ENCODE assay signal across 8 cellular contexts in the genomic region with DNA sequence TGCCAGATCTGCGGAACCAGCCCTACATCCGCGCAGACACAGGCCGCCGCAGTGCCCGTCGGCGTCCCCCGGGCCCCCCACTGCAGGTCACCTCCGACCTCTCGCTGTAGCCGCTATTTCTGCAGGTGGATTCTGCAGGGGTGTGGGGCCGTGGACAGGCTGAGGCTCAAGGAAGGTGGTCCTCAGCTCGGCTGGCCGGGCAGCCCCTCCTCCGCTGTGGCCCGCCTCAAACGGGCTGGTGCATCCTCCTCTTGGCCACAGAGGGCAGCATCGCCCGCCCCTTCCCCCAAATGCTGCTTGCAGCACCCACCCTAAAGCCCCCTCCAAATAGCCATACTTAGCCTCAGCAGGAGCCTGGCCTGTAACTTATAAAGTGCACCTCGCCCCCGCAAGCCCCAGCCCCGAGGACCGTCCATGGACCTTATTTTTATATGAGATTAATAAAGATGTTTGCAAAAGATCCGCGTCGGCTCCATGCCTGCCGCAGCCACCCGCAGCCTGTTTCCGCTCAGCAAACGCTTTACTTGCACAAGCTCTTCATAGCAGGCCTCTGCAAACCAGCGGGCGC. TPM values are rescaled to one million over a fixed set of nuclear protein-coding genes. Genes with fewer than 3 reads are reported as not detected.
A peak's percentile ranks its signal among the peaks of the same experiment; 100 is the strongest.
DNase-seq lines count a peak whose midpoint lies in the region; ATAC-seq and TF ChIP-seq lines count a peak whose summit lies in the region.

No MANE protein-coding gene starts in this region.

- H3K27ac Mint-ChIP-seq in activated CD8-positive, alpha-beta T cell treated with anti-CD3 and anti-CD28 coated beads, Interleukin-2, amount 10 ng/mL, durations not matched to agents 7 days and 5 days = peak overlapping the region; percentile 97

- ATAC-seq in activated CD8-positive, alpha-beta T cell treated with anti-CD3 and anti-CD28 coated beads, Interleukin-2, amount 10 ng/mL, durations not matched to agents 7 days and 5 days = no peak
- ATAC-seq in heart right ventricle (peak; percentile 5 to 66 (median 40)), sciatic nerve (peak; percentile 6), GM18867 (IDR thresholded peaks at IDR 0.05; ENCODE audit: unreplicated experiment) (no peak)

- H3K4me1 Mint-ChIP-seq in activated CD8-positive, alpha-beta T cell treated with anti-CD3 and anti-CD28 coated beads, Interleukin-2, amount 10 ng/mL, durations not matched to agents 7 days and 5 days (ENCODE audit: low read depth) = peaks cover 72% of the 10 kb centered on the region

- no peaks in the 10 kb centered on the region for H3K9me2 ChIP-seq in DOHH2 (replicated peaks; ENCODE audit: control insufficient read depth, low read length)

- H3K36me3 Mint-ChIP-seq in activated CD8-positive, alpha-beta T cell treated with anti-CD3 and anti-CD28 coated beads, Interleukin-2, amount 10 ng/mL, durations not matched to agents 7 days and 5 days (ENCODE audit: low read depth) = peaks cover 72% of the 10 kb centered on the region

- H3K27me3 ChIP-seq in DOHH2 (ENCODE audit: control insufficient read depth, low read length) (no peaks in the 10 kb centered on the region), heart right ventricle (no peaks in the 10 kb centered on the region)

- H4K20me1 ChIP-seq in DOHH2 (ENCODE audit: control insufficient read depth, insufficient read depth, low read depth, low read length) = peaks cover 3% of the 10 kb centered on the region; the same call in 1 of the 2 replicates

- WGBS in heart right ventricle, 2 donors = 12 to 15% methylated on average over 32 to 33 of the region's 33 CpGs

- H3K4me1 ChIP-seq in DOHH2 (ENCODE audit: control insufficient read depth, low read length) (peaks cover 21% of the 10 kb centered on the region), heart right ventricle (peaks cover 4 to 31% (median 21%) of the 10 kb centered on the region in 9 donors)

- H3K4me3 ChIP-seq in DOHH2 (ENCODE audit: low read length) (peak overlapping the region; percentile 87), heart right ventricle (peak overlapping the region; percentile 16 to 64 (median 61))

- CTCF ChIA-PET in activated CD8-positive, alpha-beta T cell treated with anti-CD3 and anti-CD28 coated beads, Interleukin-2, amount 10 ng/mL, durations not matched to agents 7 days and 5 days (lab: Charles Lee) = interaction anchor here (1.0 to 5.3 kb wide), 15 partner anchors 10 to 147 kb away, joined by 4 to 67 read pairs (median 7); a partner anchor contains a TSS

- peak overlapping the region; percentile 72 for H3K27ac ChIP-seq in DOHH2 (ENCODE audit: low read depth, low read length)
- H3K27ac ChIP-seq in heart right ventricle = peak overlapping the region in 7 of 10 donors; percentile 47 to 86 (median 59)

- no peaks in the 10 kb centered on the region for H3K27me3 Mint-ChIP-seq in activated CD8-positive, alpha-beta T cell treated with anti-CD3 and anti-CD28 coated beads, Interleukin-2, amount 10 ng/mL, durations not matched to agents 7 days and 5 days (ENCODE audit: low read depth)

- H3F3A ChIP-seq in DOHH2 (ENCODE audit: control insufficient read depth, insufficient read depth) = no peaks in the 10 kb centered on the region

- H3K4me2 ChIP-seq in DOHH2 (ENCODE audit: low read length) = peak overlapping the region; percentile 82

- DNase-seq in activated CD8-positive, alpha-beta T cell treated with anti-CD3 and anti-CD28 coated beads, Interleukin-2, amount 10 ng/mL, durations not matched to agents 7 days and 5 days = no peak
- DNase-seq in heart right ventricle (no peak), sciatic nerve (ENCODE audit: low spot score) (no peak), SW480 (ENCODE audit: low spot score) (no peak), NCI-H2029 (lab: John Stamatoyannopoulos, UW) (no peak)

- TF ChIP-seq CTCF in DOHH2 (IDR thresholded peaks at IDR 0.05; ENCODE audit: low read depth, low read length, poor library complexity, severe bottlenecking) (peak; percentile 77), LNCAP (IDR thresholded peaks at IDR 0.05) (peak; percentile 65), heart right ventricle (IDR thresholded peaks at IDR 0.05) (peak in 8 of 9 donors; percentile 21 to 61 (median 46))

- H3K9me3 ChIP-seq in DOHH2 (ENCODE audit: control insufficient read depth, insufficient read depth, low read length) (no peaks in the 10 kb centered on the region), heart right ventricle (no peaks in the 10 kb centered on the region)

- H3K36me3 ChIP-seq in DOHH2 (ENCODE audit: control insufficient read depth, low read length) (peaks cover 51% of the 10 kb centered on the region), heart right ventricle (peaks cover 0 to 52% (median 0%) of the 10 kb centered on the region in 9 donors)

- peak overlapping the region; percentile 91 for H3K4me3 Mint-ChIP-seq in activated CD8-positive, alpha-beta T cell treated with anti-CD3 and anti-CD28 coated beads, Interleukin-2, amount 10 ng/mL, durations not matched to agents 7 days and 5 days

- H3K9me3 Mint-ChIP-seq in activated CD8-positive, alpha-beta T cell treated with anti-CD3 and anti-CD28 coated beads, Interleukin-2, amount 10 ng/mL, durations not matched to agents 7 days and 5 days (ENCODE audit: insufficient read depth) = no peaks in the 10 kb centered on the region

- H3K79me2 ChIP-seq in DOHH2 (ENCODE audit: control insufficient read depth, low read length) = peaks cover 15% of the 10 kb centered on the region

- intact Hi-C loops in heart right ventricle (cut with DNase I) (no loop called here), sciatic nerve (cut with DNase I) (no loop called here)

- POLR2A ChIA-PET in activated CD8-positive, alpha-beta T cell treated with anti-CD3 and anti-CD28 coated beads, Interleukin-2, amount 10 ng/mL, durations not matched to agents 7 days and 5 days (lab: Charles Lee) = interaction anchor here (2.5 to 4.7 kb wide), 6 partner anchors 9 to 98 kb away, joined by 14 to 132 read pairs (median 20); a partner anchor contains a TSS

RNA-seq across cellular contexts. Expression of a gene that starts 14.9 kb away (rescaled TPM):
- total RNA-seq in activated CD8-positive, alpha-beta T cell treated with anti-CD3 and anti-CD28 coated beads, Interleukin-2, amount 10 ng/mL, durations not matched to agents 7 days and 5 days = under 1 TPM; 0.52 to 0.55 TPM
- total RNA-seq in heart right ventricle (under 1 TPM in 2 of 10 donors, not detected in 8; 0.13 to 0.16 TPM), sciatic nerve (not detected)
- not detected for polyA plus RNA-seq in heart right ventricle

RNA-seq across cellular contexts. Expression of a gene that starts 25.3 kb away (rescaled TPM):
- total RNA-seq in activated CD8-positive, alpha-beta T cell treated with anti-CD3 and anti-CD28 coated beads, Interleukin-2, amount 10 ng/mL, durations not matched to agents 7 days and 5 days = 100 to 1,000 TPM; 375 to 395 TPM
- total RNA-seq in heart right ventricle (10 to 100 TPM in 5 of 10 donors, 1 to 10 TPM in 5; 6.3 to 28.7 (median 9.8) TPM), sciatic nerve (39.6 TPM)
- 10 to 100 TPM in 1 of 2 donors, 1 to 10 TPM in 1; 5.3 to 11.1 TPM for polyA plus RNA-seq in heart right ventricle

Comparison
In these comparisons a context has a peak if more than half of its experiments do, and no peak if none do; other contexts are left out.
1. ATAC-seq: peak in heart right ventricle (8 of 8) and sciatic nerve (single experiment); none in activated CD8-positive, alpha-beta T cell treated with anti-CD3 and anti-CD28 coated beads, Interleukin-2, amount 10 ng/mL, durations not matched to agents 7 days and 5 days (single experiment) and GM18867 (single experiment).
2. Peak in every context shown above with its lines, with median percentiles within 50 percentile points of each other: CTCF ChIP-seq.